Comparison of ENCODE assay signal across 9 cellular contexts in genomic region chr3:69091389-69092029, GRCh38. TPM values are rescaled to one million over a fixed set of nuclear protein-coding genes. Genes with fewer than 3 reads are reported as not detected.
DNase-seq lines count a peak whose midpoint lies in the region; ATAC-seq and TF ChIP-seq lines count a peak whose summit lies in the region.
"Had no signal": no experiment of that assay in that cellular context is flagged by ENCODE, and none has a peak within 500 bp of the region (broad histone marks: within the 10 kb centered on the region; RNA-seq: fewer than 3 reads in every experiment).

No MANE protein-coding gene starts in this region.

- H3F3A ChIP-seq in PC-9 (ENCODE audit: insufficient read depth, low read depth) = peaks cover 36% of the 10 kb centered on the region; the same call in 1 of the 2 replicates

- no peaks in the 10 kb centered on the region for H3K27me3 ChIP-seq in PC-9 (ENCODE audit: insufficient read depth, low read depth)
- H3K27me3 ChIP-seq in esophagus muscularis mucosa = no peaks in the 10 kb centered on the region
- no peaks in the 10 kb centered on the region for H3K27me3 ChIP-seq in stomach

- ATAC-seq in GM21619 (IDR thresholded peaks at IDR 0.05; ENCODE audit: unreplicated experiment) = no peak

- POLR2A ChIA-PET in PC-9 (lab: Charles Lee; ENCODE audit: unreplicated experiment) = interaction anchor here (0.6 kb wide), 3 partner anchors 27 to 191 kb away, joined by 3 to 4 read pairs (median 3); no protein-coding TSS in a partner anchor

- H3K4me3 ChIP-seq in PC-9 (no peak overlapping the region), esophagus muscularis mucosa (no peak overlapping the region), stomach (no peak overlapping the region)

- H3K9me3 ChIP-seq in PC-9 (ENCODE audit: insufficient read depth, low read depth) (no peaks in the 10 kb centered on the region), esophagus muscularis mucosa (no peaks in the 10 kb centered on the region), stomach (no peaks in the 10 kb centered on the region)

- H3K36me3 ChIP-seq in PC-9 (ENCODE audit: low read depth) (peaks cover 9% of the 10 kb centered on the region; the same call in 1 of the 2 replicates), esophagus muscularis mucosa (peaks cover 0 to 8% (median 0%) of the 10 kb centered on the region in 4 donors), stomach (peaks cover 0 to 7% (median 0%) of the 10 kb centered on the region in 4 donors)

- H3K27ac ChIP-seq in PC-9 (peak overlapping the region; percentile 52), esophagus muscularis mucosa (replicated peaks in 1 of 4) (peak overlapping the region; percentile 60 to 95 (median 82)), stomach (peak overlapping the region; percentile 60 to 97 (median 75))

- DNase-seq in SKM-1 treated with dmso at 0.1 percent for 144 hours (lab: John Stamatoyannopoulos, UW; ENCODE audit: unreplicated experiment) = peak; percentile 64
- DNase-seq in SKM-1 (lab: John Stamatoyannopoulos, UW; ENCODE audit: unreplicated experiment) = no peak
- no peak for DNase-seq in PC-9
- DNase-seq in esophagus muscularis mucosa (ENCODE audit: extremely low spot score) = no peak
- DNase-seq in stomach = no peak
- no peak for DNase-seq in stimulated activated CD4-positive, alpha-beta T cell treated with anti-CD3 and anti-CD28 coated beads, Interleukin-1b, Interleukin-23, amount 100 ng/mL, for 48 hours
- DNase-seq in iPS-NIHi7 (ENCODE audit: extremely low spot score) = no peak
- DNase-seq: 8988T had no signal

- WGBS in esophagus muscularis mucosa = 49% methylated on average over 5 of the region's 5 CpGs
- WGBS in stomach, 5 donors = 42 to 56% (median 44%) methylated on average over 5 of the region's 5 CpGs

- TF ChIP-seq CTCF in PC-9 (conservative IDR thresholded peaks at IDR 0.05) = no peak
- TF ChIP-seq CTCF in esophagus muscularis mucosa (IDR thresholded peaks at IDR 0.05) = no peak
- TF ChIP-seq CTCF in stomach (IDR thresholded peaks at IDR 0.05) = no peak

- H3K4me1 ChIP-seq in PC-9 (replicated peaks; ENCODE audit: insufficient read depth) = peaks cover 64% of the 10 kb centered on the region
- H3K4me1 ChIP-seq in esophagus muscularis mucosa = peaks cover 94 to 100% (median 98%) of the 10 kb centered on the region in 4 donors
- peaks cover 83 to 100% (median 94%) of the 10 kb centered on the region in 4 donors for H3K4me1 ChIP-seq in stomach

- H3K4me2 ChIP-seq in PC-9 = peak overlapping the region; percentile 12; the same call in 1 of the 2 replicates

- no peaks in the 10 kb centered on the region for H3K9me2 ChIP-seq in PC-9 (ENCODE audit: insufficient read depth)

- peaks cover 52% of the 10 kb centered on the region for H3K79me2 ChIP-seq in PC-9 (ENCODE audit: low read depth)

- H4K20me1 ChIP-seq in PC-9 (ENCODE audit: insufficient read depth) = no peaks in the 10 kb centered on the region

- TF ChIP-seq EP300 in esophagus muscularis mucosa (IDR thresholded peaks at IDR 0.05) = no peak
- TF ChIP-seq EP300 in stomach (IDR thresholded peaks at IDR 0.05) = no peak

- intact Hi-C loops in PC-9 (cut with micrococcal nuclease; ENCODE audit: unreplicated experiment) (no loop called here), esophagus muscularis mucosa (cut with DNase I) (no loop called here), stomach (cut with DNase I; ENCODE audit: low total_unique reads) (no loop called here)

- no peak overlapping the region for H2AFZ ChIP-seq in PC-9

- TF ChIP-seq POLR2A in esophagus muscularis mucosa (IDR thresholded peaks at IDR 0.05; ENCODE audit: low read depth) (no peak), stomach (IDR thresholded peaks at IDR 0.05) (no peak)

- no TSS peak for BruUV-seq in PC-9 (replicated peaks; lab: Mats Ljungman, UMichigan)

- CTCF ChIA-PET in PC-9 (lab: Charles Lee) = interaction anchor here (0.6 to 1.8 kb wide), 2 partner anchors 10 to 230 kb away, joined by 4 to 8 read pairs; no protein-coding TSS in a partner anchor

RNA-seq across cellular contexts. Expression of gene ARL6IP5, which starts 6.8 kb away (rescaled TPM):
- total RNA-seq in PC-9 (2021) = 35.6 and 45.7 TPM in 2 replicates
- 100 to 1,000 TPM; 100 to 142 (median 110) TPM for total RNA-seq in esophagus muscularis mucosa
- total RNA-seq in stomach = 10 to 100 TPM; 13.4 to 74.2 (median 47.3) TPM
- polyA plus RNA-seq in stomach = 10 to 100 TPM; 32.2 to 60.7 (median 51.0) TPM

RNA-seq across cellular contexts. Expression of gene UBA3, which starts 11.3 kb away (rescaled TPM):
- 75.3 and 88.8 TPM in 2 replicates for total RNA-seq in PC-9 (2021)
- total RNA-seq in esophagus muscularis mucosa = 10 to 100 TPM; 39.5 to 72.3 (median 46.1) TPM
- 10 to 100 TPM; 44.3 to 99.3 (median 64.6) TPM for total RNA-seq in stomach
- 10 to 100 TPM; 33.4 to 34.4 (median 33.5) TPM for polyA plus RNA-seq in stomach

RNA-seq across cellular contexts. Expression of gene LMOD3, which starts 30.9 kb away (rescaled TPM):
- not detected in 2 replicates for total RNA-seq in PC-9 (2021)
- 1 to 10 TPM in 2 of 4 donors, under 1 TPM in 2; 0.50 to 2.9 (median 1.3) TPM for total RNA-seq in esophagus muscularis mucosa
- 1 to 10 TPM in 1 of 5 donors, under 1 TPM in 1, not detected in 3; 0.18 to 4.9 TPM for total RNA-seq in stomach
- under 1 TPM in 2 of 3 donors, not detected in 1; 0.18 to 0.31 TPM for polyA plus RNA-seq in stomach

RNA-seq across cellular contexts. Expression of gene TMF1, which starts 39.4 kb away (rescaled TPM):
- total RNA-seq in PC-9 (2021) (34.5 and 35.5 TPM in 2 replicates), esophagus muscularis mucosa (10 to 100 TPM; 23.0 to 35.8 (median 33.9) TPM), stomach (10 to 100 TPM; 12.2 to 53.8 (median 33.6) TPM)
- polyA plus RNA-seq in stomach = 1 to 10 TPM; 6.0 to 7.5 (median 6.3) TPM
